ENCODE assay signal across 3 cellular contexts in genomic region chr3:9870978-9871377, GRCh38.
TF ChIP-seq lines count a peak whose summit lies in the region.

No MANE protein-coding gene starts in this region.

TF ChIP-seq in A549, 52 proteins besides CTCF, POLR2A, EP300 and RAD21:
- no peak for TF ChIP-seq HEYL (CRISPR knock-in tag; IDR thresholded peaks at IDR 0.05)
- peak; percentile 94 for TF ChIP-seq NFE2L2 (conservative IDR thresholded peaks at IDR 0.05; ENCODE audit: low read length)
- no peak for TF ChIP-seq FOSB (CRISPR knock-in tag; IDR thresholded peaks at IDR 0.05)
- TF ChIP-seq PBX3 (IDR thresholded peaks at IDR 0.05) = no peak
- TF ChIP-seq TFCP2L1 (CRISPR knock-in tag; IDR thresholded peaks at IDR 0.05) = no peak
- no peak for TF ChIP-seq HES2 (IDR thresholded peaks at IDR 0.05)
- no peak for TF ChIP-seq JUN (IDR thresholded peaks at IDR 0.05)
- TF ChIP-seq TP53 (CRISPR knock-in tag; IDR thresholded peaks at IDR 0.05) = no peak
- TF ChIP-seq MAFK (IDR thresholded peaks at IDR 0.05; ENCODE audit: partially characterized antibody) = peak; percentile 98
- TF ChIP-seq CBX8 (IDR thresholded peaks at IDR 0.05) = no peak
- no peak for TF ChIP-seq HMGXB4 (CRISPR knock-in tag; IDR thresholded peaks at IDR 0.05; ENCODE audit: borderline replicate concordance)

TF ChIP-seq in GM23338, 12 proteins besides CTCF, POLR2A, EP300 and RAD21 (continues in another document):
- TF ChIP-seq POLR2AphosphoS5 (IDR thresholded peaks at IDR 0.05; ENCODE audit: low read depth) (no peak), JUNB (IDR thresholded peaks at IDR 0.05; ENCODE audit: unreplicated experiment) (no peak), ZNF462 (CRISPR knock-in tag; IDR thresholded peaks at IDR 0.05) (no peak), ZNF114 (CRISPR knock-in tag; IDR thresholded peaks at IDR 0.05) (no peak), NANOG (IDR thresholded peaks at IDR 0.05; ENCODE audit: borderline replicate concordance) (no peak), REST (IDR thresholded peaks at IDR 0.05; ENCODE audit: unreplicated experiment) (no peak), CREB1 (CRISPR knock-in tag; IDR thresholded peaks at IDR 0.05; ENCODE audit: low read depth) (no peak), STAT1 (IDR thresholded peaks at IDR 0.05; ENCODE audit: unreplicated experiment) (no peak), ETS1 (IDR thresholded peaks at IDR 0.05) (no peak)

TF ChIP-seq in SK-N-SH, 30 proteins besides CTCF, POLR2A, EP300 and RAD21:
- TF ChIP-seq USF2 (IDR thresholded peaks at IDR 0.05; ENCODE audit: borderline replicate concordance, low read depth, low read length) (no peak), JUND (IDR thresholded peaks at IDR 0.05) (peak; percentile 60), RFX5 (IDR thresholded peaks at IDR 0.05; ENCODE audit: low read length) (no peak), TEAD4 (IDR thresholded peaks at IDR 0.05; ENCODE audit: borderline replicate concordance, insufficient read depth) (no peak), TAF1 (IDR thresholded peaks at IDR 0.05; ENCODE audit: borderline replicate concordance, low read depth, low read length) (no peak), TCF12 (IDR thresholded peaks at IDR 0.05) (peak; percentile 90), SMC3 (IDR thresholded peaks at IDR 0.05; ENCODE audit: low read depth, low read length) (no peak), ELF1 (IDR thresholded peaks at IDR 0.05) (no peak), FOSL2 (IDR thresholded peaks at IDR 0.05; ENCODE audit: borderline replicate concordance, low read depth) (peak; percentile 65), PBX3 (IDR thresholded peaks at IDR 0.05) (0 out of 2 replicates have a peak, but pooled peaks have one; percentile 8), MEF2A (IDR thresholded peaks at IDR 0.05; ENCODE audit: borderline replicate concordance, low read depth) (no peak), POLR2AphosphoS5 (IDR thresholded peaks at IDR 0.05; ENCODE audit: low read depth, low read length) (peak; percentile 27; the same call in 1 of the 2 replicates), EZH2phosphoT487 (IDR thresholded peaks at IDR 0.05; ENCODE audit: borderline replicate concordance, low read depth) (no peak), USF1 (IDR thresholded peaks at IDR 0.05; ENCODE audit: borderline replicate concordance, low read depth) (no peak), NRF1 (IDR thresholded peaks at IDR 0.05; ENCODE audit: low read depth, low read length) (no peak)
